10 cellular contexts compared by ENCODE assay signal in the genomic region with DNA sequence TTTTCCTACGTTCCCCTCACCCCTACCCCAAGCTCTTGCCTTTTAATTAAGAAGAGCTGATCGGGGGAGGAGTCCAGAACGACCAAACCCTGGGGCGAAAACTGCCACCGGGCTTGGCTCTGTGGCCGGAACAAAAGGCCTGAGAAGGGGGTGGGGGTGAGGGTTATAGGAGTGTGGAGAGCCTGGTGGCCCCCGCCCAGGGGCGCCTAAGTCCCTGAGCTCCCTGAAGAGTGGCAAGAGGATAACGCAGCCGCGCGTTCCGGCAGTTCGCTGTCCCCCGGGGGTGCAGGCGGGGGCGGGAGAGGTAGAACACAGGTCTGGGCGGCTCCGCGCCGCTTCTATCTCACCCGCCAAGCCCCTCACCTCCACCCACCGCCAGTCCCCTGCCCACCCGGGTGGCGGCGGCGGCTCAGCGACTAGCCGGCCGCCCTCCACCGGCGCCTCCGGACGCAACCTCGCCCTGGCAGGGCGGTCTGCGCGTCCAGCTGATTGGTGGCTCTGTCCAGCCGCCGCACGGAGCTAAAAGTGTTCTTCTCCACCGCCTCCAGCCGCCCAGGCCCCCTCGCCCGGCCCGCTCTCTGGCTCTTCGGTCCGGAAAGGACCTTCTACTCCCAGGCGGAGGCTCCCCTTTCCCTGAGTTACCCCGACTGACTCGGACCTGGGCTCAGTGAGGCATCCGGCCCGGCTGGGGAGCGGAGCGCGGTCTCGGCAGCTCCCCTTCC. TPM values are rescaled to one million over a fixed set of nuclear protein-coding genes. Genes with fewer than 3 reads are reported as not detected.
DNase-seq lines count a peak whose midpoint lies in the region; ATAC-seq and TF ChIP-seq lines count a peak whose summit lies in the region.
"Had no signal": no experiment of that assay in that cellular context is flagged by ENCODE, and none has a peak within 500 bp of the region (broad histone marks: within the 10 kb centered on the region; RNA-seq: fewer than 3 reads in every experiment).

No MANE protein-coding gene starts in this region.

- no peak overlapping the region for H3K27ac Mint-ChIP-seq in activated naive CD4-positive, alpha-beta T cell treated with anti-CD3 and anti-CD28 coated beads for 36 hours
- H3K27ac Mint-ChIP-seq in activated naive CD4-positive, alpha-beta T cell treated with anti-CD3 and anti-CD28 coated beads, Interleukin-2, amount 10 ng/mL, durations not matched to agents 7 days and 5 days = no peak overlapping the region

- TF ChIP-seq POLR2A in vagina (IDR thresholded peaks at IDR 0.05) = no peak

- no peaks in the 10 kb centered on the region for H3K9me3 ChIP-seq in vagina

- H3K27ac ChIP-seq in vagina = no peak overlapping the region

- no peak for ATAC-seq in GM21786 (IDR thresholded peaks at IDR 0.05; ENCODE audit: unreplicated experiment)

- peak overlapping the region; percentile 6 for H3K4me3 Mint-ChIP-seq in activated naive CD4-positive, alpha-beta T cell treated with anti-CD3 and anti-CD28 coated beads for 36 hours
- no peak overlapping the region for H3K4me3 Mint-ChIP-seq in activated naive CD4-positive, alpha-beta T cell treated with anti-CD3 and anti-CD28 coated beads, Interleukin-2, amount 10 ng/mL, durations not matched to agents 7 days and 5 days

- H3K4me3 ChIP-seq in vagina = peak overlapping the region; percentile 35 to 39

- peaks cover 6% of the 10 kb centered on the region for H3K36me3 Mint-ChIP-seq in activated naive CD4-positive, alpha-beta T cell treated with anti-CD3 and anti-CD28 coated beads for 36 hours (ENCODE audit: low read depth)
- peaks cover 3% of the 10 kb centered on the region for H3K36me3 Mint-ChIP-seq in activated naive CD4-positive, alpha-beta T cell treated with anti-CD3 and anti-CD28 coated beads, Interleukin-2, amount 10 ng/mL, durations not matched to agents 7 days and 5 days

- CTCF ChIA-PET in activated naive CD4-positive, alpha-beta T cell treated with anti-CD3 and anti-CD28 coated beads for 36 hours (lab: Charles Lee) = interaction anchor here (0.5 kb wide), 1 partner anchor 828 kb away, joined by 3 read pairs; no protein-coding TSS in a partner anchor
- CTCF ChIA-PET in activated naive CD4-positive, alpha-beta T cell treated with anti-CD3 and anti-CD28 coated beads, Interleukin-2, amount 10 ng/mL, durations not matched to agents 7 days and 5 days (lab: Charles Lee) = no interaction called here

- peaks cover 29% of the 10 kb centered on the region for H3K4me1 ChIP-seq in vagina

- no peaks in the 10 kb centered on the region for H3K36me3 ChIP-seq in vagina

- TF ChIP-seq CTCF in vagina (IDR thresholded peaks at IDR 0.05) = no peak

- DNase-seq in activated naive CD4-positive, alpha-beta T cell treated with anti-CD3 and anti-CD28 coated beads for 36 hours = no peak
- no peak for DNase-seq in activated naive CD4-positive, alpha-beta T cell treated with anti-CD3 and anti-CD28 coated beads, Interleukin-2, amount 10 ng/mL, durations not matched to agents 7 days and 5 days
- DNase-seq in T47D (ENCODE audit: low read depth in 1 of 2, low spot score in 1 of 2) (peak; percentile 62 to 71), left kidney (ENCODE audit: low read depth, low spot score) (peak; percentile 88), vagina (ENCODE audit: extremely low spot score in 2 of 2) (no peak), KG1 (lab: John Stamatoyannopoulos, UW) (no peak), NCI-H526 treated with DMSO at 0.1 percent for 48 hours (lab: John Stamatoyannopoulos, UW) (no peak)
- DNase-seq: DND-41 had no signal

- H3K9me3 Mint-ChIP-seq in activated naive CD4-positive, alpha-beta T cell treated with anti-CD3 and anti-CD28 coated beads for 36 hours = peaks cover 4% of the 10 kb centered on the region
- peaks cover 3% of the 10 kb centered on the region for H3K9me3 Mint-ChIP-seq in activated naive CD4-positive, alpha-beta T cell treated with anti-CD3 and anti-CD28 coated beads, Interleukin-2, amount 10 ng/mL, durations not matched to agents 7 days and 5 days

- peaks cover 22% of the 10 kb centered on the region for H3K4me1 Mint-ChIP-seq in activated naive CD4-positive, alpha-beta T cell treated with anti-CD3 and anti-CD28 coated beads for 36 hours (ENCODE audit: low read depth)
- H3K4me1 Mint-ChIP-seq in activated naive CD4-positive, alpha-beta T cell treated with anti-CD3 and anti-CD28 coated beads, Interleukin-2, amount 10 ng/mL, durations not matched to agents 7 days and 5 days = no peaks in the 10 kb centered on the region

- in situ Hi-C loops in T47D (cut with HindIII; ENCODE audit: low pct_unique_long_range_greater_than_20kb, low sequenced_read_pairs) = no loop called here

- H3K27me3 Mint-ChIP-seq in activated naive CD4-positive, alpha-beta T cell treated with anti-CD3 and anti-CD28 coated beads for 36 hours (ENCODE audit: low read depth) = peaks cover 63% of the 10 kb centered on the region
- H3K27me3 Mint-ChIP-seq in activated naive CD4-positive, alpha-beta T cell treated with anti-CD3 and anti-CD28 coated beads, Interleukin-2, amount 10 ng/mL, durations not matched to agents 7 days and 5 days = peaks cover 55% of the 10 kb centered on the region

- peaks cover 8% of the 10 kb centered on the region for H3K27me3 ChIP-seq in vagina

- intact Hi-C loops in activated naive CD4-positive, alpha-beta T cell treated with anti-CD3 and anti-CD28 coated beads for 36 hours (cut with micrococcal nuclease) = no loop called here
- intact Hi-C loops in vagina (cut with DNase I) = no loop called here

RNA-seq across cellular contexts. Expression of a gene that starts 18.8 kb away (rescaled TPM):
- not detected for total RNA-seq in activated naive CD4-positive, alpha-beta T cell treated with anti-CD3 and anti-CD28 coated beads for 36 hours
- total RNA-seq in vagina = 0.25 TPM
- total RNA-seq: T-helper 1 cell treated with Interleukin-12 subunit alpha and Interleukin-12 subunit beta and Interleukin-4 antibody, amounts not matched to agents 30 ng/mL and 1 ng/mL, for 36 hours had no signal

Comparison
In these comparisons a context has a peak if more than half of its experiments do, and no peak if none do; other contexts are left out.
1. DNase-seq: peak in T47D (2 of 2) and left kidney (single experiment); none in activated naive CD4-positive, alpha-beta T cell treated with anti-CD3 and anti-CD28 coated beads for 36 hours (single experiment), activated naive CD4-positive, alpha-beta T cell treated with anti-CD3 and anti-CD28 coated beads, Interleukin-2, amount 10 ng/mL, durations not matched to agents 7 days and 5 days (single experiment), vagina (0 of 2), KG1 (single experiment) and NCI-H526 treated with DMSO at 0.1 percent for 48 hours (single experiment).